In the genomic region with DNA sequence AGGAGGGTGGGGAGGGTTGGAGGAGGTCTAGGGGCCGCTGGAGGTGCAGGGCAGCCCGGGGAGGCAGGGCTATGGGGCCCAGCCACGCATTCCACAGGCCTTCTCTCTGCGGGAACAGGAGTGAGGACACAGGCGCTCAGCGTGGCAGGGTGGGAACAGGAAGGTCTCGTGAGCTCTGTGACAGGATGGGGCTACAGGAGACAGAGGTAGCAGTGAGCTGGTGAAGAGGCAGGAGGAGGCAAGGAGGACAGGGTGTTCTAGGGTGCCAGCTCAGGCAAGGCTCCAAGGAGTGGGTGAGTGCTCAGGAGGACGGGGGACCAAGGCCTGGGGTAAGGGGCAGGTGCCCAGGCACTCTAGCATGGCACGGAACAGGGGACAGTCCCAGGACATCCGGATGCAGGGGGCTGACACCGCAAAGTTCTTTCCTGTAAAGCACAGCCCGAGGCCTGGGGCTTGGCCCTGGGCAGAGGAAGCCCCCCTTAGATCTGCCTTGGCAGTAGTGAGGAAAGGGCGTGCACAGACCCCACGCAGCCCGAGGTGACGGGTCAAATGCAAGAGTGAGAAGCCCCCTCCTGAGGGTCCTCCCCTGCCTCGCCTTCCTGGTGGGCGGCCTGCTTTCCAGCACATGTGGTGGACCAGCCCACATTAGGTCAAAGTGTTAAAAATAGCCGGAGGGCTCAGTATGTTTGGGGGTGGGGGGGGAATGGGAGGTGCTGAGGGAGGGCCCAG, we compare ENCODE assay signal across 8 cellular contexts. TPM values are rescaled to one million over a fixed set of nuclear protein-coding genes. Genes with fewer than 3 reads are reported as not detected.
DNase-seq lines count a peak whose midpoint lies in the region; ATAC-seq, FAIRE-seq and TF ChIP-seq lines count a peak whose summit lies in the region.

No MANE protein-coding gene starts in this region.

- ATAC-seq in T-cell (replicated peaks in 1 of 4) (peak; percentile 11 to 18 (median 15)), GM21619 (IDR thresholded peaks at IDR 0.05; ENCODE audit: unreplicated experiment) (no peak), HG03571 (IDR thresholded peaks at IDR 0.05; ENCODE audit: unreplicated experiment) (no peak), HG02840 (IDR thresholded peaks at IDR 0.05; ENCODE audit: low FRiP score, unreplicated experiment) (no peak)

- H3K4me3 ChIP-seq in tibial artery, result peak overlapping the region; percentile 67 to 97

- no peaks in the 10 kb centered on the region for H3K27me3 ChIP-seq in tibial artery

- no peaks in the 10 kb centered on the region for H3K27me3 Mint-ChIP-seq in T-cell
- no peaks in the 10 kb centered on the region for H3K27me3 Mint-ChIP-seq in mesothelial cell of epicardium (ENCODE audit: low read depth)

- H3K36me3 Mint-ChIP-seq in T-cell (peaks cover 8% of the 10 kb centered on the region), mesothelial cell of epicardium (peaks cover 2% of the 10 kb centered on the region)

- H3K9me3 ChIP-seq in tibial artery, result no peaks in the 10 kb centered on the region

- DNase-seq in GM12892 (ENCODE audit: insufficient read length), result no peak
- peak in 16 of 34 experiments; percentile 25 to 58 (median 38) for DNase-seq in T-cell
- DNase-seq in ecto neural progenitor cell (ENCODE audit: low spot score), result peak; percentile 64
- DNase-seq in mesothelial cell of epicardium (ENCODE audit: low spot score in 2 of 2, unreplicated experiment in 2 of 2), result no peak
- DNase-seq in tibial artery, result peak; percentile 64 to 84

- POLR2A ChIA-PET in T-cell (lab: Charles Lee), result interaction anchor here (0.5 to 12.1 kb wide), 10 partner anchors 8 to 93 kb away, joined by 3 to 98 read pairs (median 4); a partner anchor contains a TSS

- H3K4me3 Mint-ChIP-seq in T-cell (peak overlapping the region; percentile 91 to 100 (median 98)), mesothelial cell of epicardium (peak overlapping the region; percentile 57)

- intact Hi-C loops in tibial artery (cut with DNase I; ENCODE audit: low total_unique reads), result loop anchor here (2.0 kb wide), 1 partner anchor 35 kb away; a partner anchor contains a TSS

- H3K27ac ChIP-seq in tibial artery, result peak overlapping the region; percentile 94 to 99

- CTCF ChIA-PET in T-cell (lab: Charles Lee), result interaction anchor here (0.5 to 5.1 kb wide), 8 partner anchors 12 to 91 kb away, joined by 3 to 56 read pairs (median 4); a partner anchor contains a TSS

- H3K9me3 Mint-ChIP-seq in T-cell, result no peaks in the 10 kb centered on the region
- no peaks in the 10 kb centered on the region for H3K9me3 Mint-ChIP-seq in mesothelial cell of epicardium

- TF ChIP-seq CTCF in mesothelial cell of epicardium (IDR thresholded peaks at IDR 0.05; ENCODE audit: unreplicated experiment) (no peak), tibial artery (IDR thresholded peaks at IDR 0.05) (no peak)

- peak overlapping the region; percentile 98 to 99 for H3K27ac Mint-ChIP-seq in T-cell
- peak overlapping the region; percentile 95 for H3K27ac Mint-ChIP-seq in mesothelial cell of epicardium

- H3K4me1 Mint-ChIP-seq in T-cell (peaks cover 51 to 69% (median 62%) of the 10 kb centered on the region in 3 donors), mesothelial cell of epicardium (peaks cover 66% of the 10 kb centered on the region)

- H3K4me1 ChIP-seq in tibial artery, result peaks cover 0 to 59% (median 50%) of the 10 kb centered on the region in 4 donors

- peak; percentile 90 for FAIRE-seq in GM12892 (lab: Jason Lieb, UNC)

- peaks cover 0 to 11% (median 6%) of the 10 kb centered on the region in 3 donors for H3K36me3 ChIP-seq in tibial artery

- no peak for TF ChIP-seq POLR2A in GM12892 (IDR thresholded peaks at IDR 0.05; ENCODE audit: low read depth, low read length)

RNA-seq across cellular contexts. Expression of a gene that starts 4.7 kb away (rescaled TPM):
- 678 TPM for polyA plus RNA-seq in GM12892 (2012; ENCODE audit: missing spikeins)
- total RNA-seq in T-cell, result 1,000 to 10,000 TPM in 1 of 5 donors, 100 to 1,000 TPM in 4; 368 to 1,017 (median 906) TPM
- total RNA-seq in mesothelial cell of epicardium, result 236 to 269 TPM (median 246 TPM) in 3 replicates

RNA-seq across cellular contexts. Expression of a gene that starts 31.4 kb away (rescaled TPM):
- polyA plus RNA-seq in GM12892 (2012; ENCODE audit: missing spikeins), result 11.2 TPM
- total RNA-seq in T-cell, result 10 to 100 TPM; 35.6 to 79.1 (median 77.8) TPM
- total RNA-seq in mesothelial cell of epicardium, result 23.5 to 26.4 TPM (median 25.0 TPM) in 3 replicates

RNA-seq across cellular contexts. Expression of a gene that starts 35.4 kb away (rescaled TPM):
- 17.9 TPM for polyA plus RNA-seq in GM12892 (2012; ENCODE audit: missing spikeins)
- total RNA-seq in T-cell (10 to 100 TPM; 18.7 to 72.2 (median 22.6) TPM), mesothelial cell of epicardium (3.9 to 4.7 TPM (median 4.7 TPM) in 3 replicates)

Comparison
In these comparisons a context has a peak if more than half of its experiments do, and no peak if none do; other contexts are left out.
1. DNase-seq: peak in ecto neural progenitor cell (single experiment) and tibial artery (2 of 2); none in GM12892 (single experiment) and mesothelial cell of epicardium (0 of 2).
2. ATAC-seq: peak in T-cell (4 of 4); none in GM21619 (single experiment), HG03571 (single experiment) and HG02840 (single experiment).